Comparison of ENCODE assay signal across 18 cellular contexts in genomic region chr6:63709148-63709547, GRCh38.
DNase-seq lines count a peak whose midpoint lies in the region; ATAC-seq and TF ChIP-seq lines count a peak whose summit lies in the region.
"Had no signal": no experiment of that assay in that cellular context is flagged by ENCODE, and none has a peak within 500 bp of the region (broad histone marks: within the 10 kb centered on the region; RNA-seq: fewer than 3 reads in every experiment).

No MANE protein-coding gene starts in this region.

- peak overlapping the region; percentile 29 for H3K27ac Mint-ChIP-seq in activated naive CD8-positive, alpha-beta T cell
- no peak overlapping the region for H3K27ac Mint-ChIP-seq in activated naive CD8-positive, alpha-beta T cell treated with anti-CD3 and anti-CD28 coated beads for 36 hours
- H3K27ac Mint-ChIP-seq in nephron, result peak overlapping the region in 2 of 3 experiments; percentile 34 to 35
- no peak overlapping the region for H3K27ac Mint-ChIP-seq in GM23338
- H3K27ac Mint-ChIP-seq: CD14-positive monocyte; CD8-positive, alpha-beta T cell; HFFc6 had no signal

- no peak overlapping the region for H3K4me3 Mint-ChIP-seq in activated naive CD8-positive, alpha-beta T cell
- H3K4me3 Mint-ChIP-seq in activated naive CD8-positive, alpha-beta T cell treated with anti-CD3 and anti-CD28 coated beads for 36 hours, result no peak overlapping the region
- H3K4me3 Mint-ChIP-seq in nephron (no peak overlapping the region), GM23338 (no peak overlapping the region)
- H3K4me3 Mint-ChIP-seq: CD14-positive monocyte; CD8-positive, alpha-beta T cell; HFFc6 had no signal

- no peaks in the 10 kb centered on the region for H3K9me2 ChIP-seq in GM23338 (ENCODE audit: insufficient read depth)

- H3F3A ChIP-seq in GM23338 (replicated peaks; ENCODE audit: low read depth), result no peaks in the 10 kb centered on the region

- H3K4me1 Mint-ChIP-seq in activated naive CD8-positive, alpha-beta T cell (ENCODE audit: low read depth), result peaks cover 12% of the 10 kb centered on the region
- peaks cover 20% of the 10 kb centered on the region for H3K4me1 Mint-ChIP-seq in activated naive CD8-positive, alpha-beta T cell treated with anti-CD3 and anti-CD28 coated beads for 36 hours
- H3K4me1 Mint-ChIP-seq in nephron, result no peaks in the 10 kb centered on the region
- H3K4me1 Mint-ChIP-seq in GM23338, result no peaks in the 10 kb centered on the region
- H3K4me1 Mint-ChIP-seq: CD14-positive monocyte had no signal

- peaks cover 9% of the 10 kb centered on the region for H4K20me1 ChIP-seq in GM23338 (replicated peaks; ENCODE audit: insufficient read depth)

- no peak overlapping the region for H2AFZ ChIP-seq in GM23338

- no peak for DNase-seq in activated naive CD8-positive, alpha-beta T cell treated with anti-CD3 and anti-CD28 coated beads for 36 hours
- DNase-seq in left lobe of liver (ENCODE audit: low spot score) (no peak), GM23338 (ENCODE audit: low spot score) (no peak), NCI-H2196 treated with DMSO at 0.1 percent for 48 hours (lab: John Stamatoyannopoulos, UW; ENCODE audit: unreplicated experiment) (no peak)
- DNase-seq: 8988T; Calu3; CD8-positive, alpha-beta T cell; DMS79 treated with DMSO at 0.1 percent for 48 hours; GF-D8; GOT3; H7; HFFc6 had no signal

- H3K27me3 ChIP-seq in GM23338 (ENCODE audit: insufficient read depth), result no peaks in the 10 kb centered on the region
- H3K27me3 ChIP-seq: BLaER1 had no signal

- no peak overlapping the region for H3K4me2 ChIP-seq in GM23338
- H3K4me2 ChIP-seq: BLaER1 had no signal

- H3K27ac ChIP-seq in GM23338 (ENCODE audit: low read depth), result no peak overlapping the region
- H3K27ac ChIP-seq: BLaER1 had no signal

- H3K27me3 Mint-ChIP-seq in activated naive CD8-positive, alpha-beta T cell, result no peaks in the 10 kb centered on the region
- no peaks in the 10 kb centered on the region for H3K27me3 Mint-ChIP-seq in activated naive CD8-positive, alpha-beta T cell treated with anti-CD3 and anti-CD28 coated beads for 36 hours
- no peaks in the 10 kb centered on the region for H3K27me3 Mint-ChIP-seq in nephron (ENCODE audit: low read depth)
- H3K27me3 Mint-ChIP-seq in GM23338 (ENCODE audit: insufficient read depth, low read depth, poor library complexity), result peaks cover 2% of the 10 kb centered on the region

- ATAC-seq in left lobe of liver (peak; percentile 70), GM23338 (no peak), HG02642 (IDR thresholded peaks at IDR 0.05; ENCODE audit: poor library complexity, unreplicated experiment) (no peak)
- ATAC-seq: CD8-positive, alpha-beta T cell; HCT116 had no signal

- no peaks in the 10 kb centered on the region; the same call in 1 of the 2 replicates for H3K79me2 ChIP-seq in GM23338 (replicated peaks; ENCODE audit: insufficient read depth)

- peaks cover 52% of the 10 kb centered on the region for H3K36me3 ChIP-seq in GM23338 (ENCODE audit: insufficient read depth)

- TF ChIP-seq CTCF in nephron (IDR thresholded peaks at IDR 0.05; ENCODE audit: unreplicated experiment in 3 of 3) (no peak), GM23338 (conservative IDR thresholded peaks at IDR 0.05; ENCODE audit: low read depth in 2 of 2) (no peak)

- no peak overlapping the region for H3K4me3 ChIP-seq in GM23338
- H3K4me3 ChIP-seq: BLaER1 had no signal

- H3K4me1 ChIP-seq in GM23338 (ENCODE audit: insufficient read depth), result no peaks in the 10 kb centered on the region
- H3K4me1 ChIP-seq: BLaER1 had no signal

- H3K36me3 Mint-ChIP-seq in activated naive CD8-positive, alpha-beta T cell, result peaks cover 34% of the 10 kb centered on the region
- H3K36me3 Mint-ChIP-seq in activated naive CD8-positive, alpha-beta T cell treated with anti-CD3 and anti-CD28 coated beads for 36 hours, result peaks cover 54% of the 10 kb centered on the region
- H3K36me3 Mint-ChIP-seq in nephron (ENCODE audit: low read depth) (peaks cover 77% of the 10 kb centered on the region), GM23338 (ENCODE audit: low read depth) (peaks cover 75% of the 10 kb centered on the region)

- no peaks in the 10 kb centered on the region for H3K9me3 Mint-ChIP-seq in activated naive CD8-positive, alpha-beta T cell (ENCODE audit: low read depth)
- H3K9me3 Mint-ChIP-seq in activated naive CD8-positive, alpha-beta T cell treated with anti-CD3 and anti-CD28 coated beads for 36 hours, result no peaks in the 10 kb centered on the region
- no peaks in the 10 kb centered on the region for H3K9me3 Mint-ChIP-seq in nephron
- no peaks in the 10 kb centered on the region for H3K9me3 Mint-ChIP-seq in GM23338
- H3K9me3 Mint-ChIP-seq: CD14-positive monocyte; CD8-positive, alpha-beta T cell; HFFc6 had no signal

TF ChIP-seq in GM23338, 12 proteins besides CTCF, POLR2A, EP300 and RAD21 (continues in another document):
- TF ChIP-seq CREB1 (CRISPR knock-in tag; IDR thresholded peaks at IDR 0.05; ENCODE audit: low read depth), result no peak
- TF ChIP-seq POLR2AphosphoS5 (IDR thresholded peaks at IDR 0.05; ENCODE audit: low read depth), result no peak
- no peak for TF ChIP-seq ETS1 (IDR thresholded peaks at IDR 0.05)
- no peak for TF ChIP-seq EZH2 (IDR thresholded peaks at IDR 0.05; ENCODE audit: low read depth, unreplicated experiment)
- no peak for TF ChIP-seq EZH2phosphoT487 (IDR thresholded peaks at IDR 0.05; ENCODE audit: unreplicated experiment)
- no peak for TF ChIP-seq JUNB (IDR thresholded peaks at IDR 0.05; ENCODE audit: unreplicated experiment)
- no peak for TF ChIP-seq ZNF114 (CRISPR knock-in tag; IDR thresholded peaks at IDR 0.05)
- no peak for TF ChIP-seq NANOG (IDR thresholded peaks at IDR 0.05; ENCODE audit: borderline replicate concordance)
- TF ChIP-seq ZNF331 (CRISPR knock-in tag; IDR thresholded peaks at IDR 0.05; ENCODE audit: low read depth), result no peak
- TF ChIP-seq, protein P1, sequence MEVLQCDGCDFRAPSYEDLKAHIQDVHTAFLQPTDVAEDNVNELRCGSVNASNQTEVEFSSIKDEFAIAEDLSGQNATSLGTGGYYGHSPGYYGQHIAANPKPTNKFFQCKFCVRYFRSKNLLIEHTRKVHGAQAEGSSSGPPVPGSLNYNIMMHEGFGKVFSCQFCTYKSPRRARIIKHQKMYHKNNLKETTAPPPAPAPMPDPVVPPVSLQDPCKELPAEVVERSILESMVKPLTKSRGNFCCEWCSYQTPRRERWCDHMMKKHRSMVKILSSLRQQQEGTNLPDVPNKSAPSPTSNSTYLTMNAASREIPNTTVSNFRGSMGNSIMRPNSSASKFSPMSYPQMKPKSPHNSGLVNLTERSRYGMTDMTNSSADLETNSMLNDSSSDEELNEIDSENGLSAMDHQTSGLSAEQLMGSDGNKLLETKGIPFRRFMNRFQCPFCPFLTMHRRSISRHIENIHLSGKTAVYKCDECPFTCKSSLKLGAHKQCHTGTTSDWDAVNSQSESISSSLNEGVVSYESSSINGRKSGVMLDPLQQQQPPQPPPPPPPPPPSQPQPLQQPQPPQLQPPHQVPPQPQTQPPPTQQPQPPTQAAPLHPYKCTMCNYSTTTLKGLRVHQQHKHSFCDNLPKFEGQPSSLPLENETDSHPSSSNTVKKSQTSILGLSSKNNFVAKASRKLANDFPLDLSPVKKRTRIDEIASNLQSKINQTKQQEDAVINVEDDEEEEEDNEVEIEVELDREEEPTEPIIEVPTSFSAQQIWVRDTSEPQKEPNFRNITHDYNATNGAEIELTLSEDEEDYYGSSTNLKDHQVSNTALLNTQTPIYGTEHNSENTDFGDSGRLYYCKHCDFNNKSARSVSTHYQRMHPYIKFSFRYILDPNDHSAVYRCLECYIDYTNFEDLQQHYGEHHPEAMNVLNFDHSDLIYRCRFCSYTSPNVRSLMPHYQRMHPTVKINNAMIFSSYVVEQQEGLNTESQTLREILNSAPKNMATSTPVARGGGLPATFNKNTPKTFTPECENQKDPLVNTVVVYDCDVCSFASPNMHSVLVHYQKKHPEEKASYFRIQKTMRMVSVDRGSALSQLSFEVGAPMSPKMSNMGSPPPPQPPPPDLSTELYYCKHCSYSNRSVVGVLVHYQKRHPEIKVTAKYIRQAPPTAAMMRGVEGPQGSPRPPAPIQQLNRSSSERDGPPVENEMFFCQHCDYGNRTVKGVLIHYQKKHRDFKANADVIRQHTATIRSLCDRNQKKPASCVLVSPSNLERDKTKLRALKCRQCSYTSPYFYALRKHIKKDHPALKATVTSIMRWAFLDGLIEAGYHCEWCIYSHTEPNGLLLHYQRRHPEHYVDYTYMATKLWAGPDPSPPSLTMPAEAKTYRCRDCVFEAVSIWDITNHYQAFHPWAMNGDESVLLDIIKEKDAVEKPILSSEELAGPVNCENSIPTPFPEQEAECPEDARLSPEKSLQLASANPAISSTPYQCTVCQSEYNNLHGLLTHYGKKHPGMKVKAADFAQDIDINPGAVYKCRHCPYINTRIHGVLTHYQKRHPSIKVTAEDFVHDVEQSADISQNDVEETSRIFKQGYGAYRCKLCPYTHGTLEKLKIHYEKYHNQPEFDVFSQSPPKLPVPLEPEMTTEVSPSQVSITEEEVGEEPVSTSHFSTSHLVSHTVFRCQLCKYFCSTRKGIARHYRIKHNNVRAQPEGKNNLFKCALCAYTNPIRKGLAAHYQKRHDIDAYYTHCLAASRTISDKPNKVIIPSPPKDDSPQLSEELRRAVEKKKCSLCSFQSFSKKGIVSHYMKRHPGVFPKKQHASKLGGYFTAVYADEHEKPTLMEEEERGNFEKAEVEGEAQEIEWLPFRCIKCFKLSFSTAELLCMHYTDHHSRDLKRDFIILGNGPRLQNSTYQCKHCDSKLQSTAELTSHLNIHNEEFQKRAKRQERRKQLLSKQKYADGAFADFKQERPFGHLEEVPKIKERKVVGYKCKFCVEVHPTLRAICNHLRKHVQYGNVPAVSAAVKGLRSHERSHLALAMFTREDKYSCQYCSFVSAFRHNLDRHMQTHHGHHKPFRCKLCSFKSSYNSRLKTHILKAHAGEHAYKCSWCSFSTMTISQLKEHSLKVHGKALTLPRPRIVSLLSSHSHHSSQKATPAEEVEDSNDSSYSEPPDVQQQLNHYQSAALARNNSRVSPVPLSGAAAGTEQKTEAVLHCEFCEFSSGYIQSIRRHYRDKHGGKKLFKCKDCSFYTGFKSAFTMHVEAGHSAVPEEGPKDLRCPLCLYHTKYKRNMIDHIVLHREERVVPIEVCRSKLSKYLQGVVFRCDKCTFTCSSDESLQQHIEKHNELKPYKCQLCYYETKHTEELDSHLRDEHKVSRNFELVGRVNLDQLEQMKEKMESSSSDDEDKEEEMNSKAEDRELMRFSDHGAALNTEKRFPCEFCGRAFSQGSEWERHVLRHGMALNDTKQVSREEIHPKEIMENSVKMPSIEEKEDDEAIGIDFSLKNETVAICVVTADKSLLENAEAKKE (CRISPR knock-in tag; IDR thresholded peaks at IDR 0.05), result no peak

Comparison
In these comparisons a context has a peak if more than half of its experiments do, and no peak if none do; other contexts are left out.
1. H3K27ac Mint-ChIP-seq: peak in activated naive CD8-positive, alpha-beta T cell (single experiment) and nephron (2 of 3); none in activated naive CD8-positive, alpha-beta T cell treated with anti-CD3 and anti-CD28 coated beads for 36 hours (single experiment) and GM23338 (single experiment).